In genomic region chr19:43619262-43620060, GRCh38 we compare ENCODE assay signal across 8 cellular contexts. TPM values are rescaled to one million over a fixed set of nuclear protein-coding genes. Genes with fewer than 3 reads are reported as not detected.
DNase-seq lines count a peak whose midpoint lies in the region; ATAC-seq lines count a peak whose summit lies in the region.

A gene with protein sequence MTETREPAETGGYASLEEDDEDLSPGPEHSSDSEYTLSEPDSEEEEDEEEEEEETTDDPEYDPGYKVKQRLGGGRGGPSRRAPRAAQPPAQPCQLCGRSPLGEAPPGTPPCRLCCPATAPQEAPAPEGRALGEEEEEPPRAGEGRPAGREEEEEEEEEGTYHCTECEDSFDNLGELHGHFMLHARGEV (minus strand): TSS chr19:43619629. CDS start chr19:43614304, 5,325 bp downstream.

- H2AK5ac ChIP-seq in mesendoderm (ENCODE audit: low read length) = no peak within 1 kb of the TSS

- H3K4me1 ChIP-seq in endocrine pancreas (ENCODE audit: control insufficient read depth, insufficient read depth, low read length) (no peaks in the 10 kb centered on the region), mesendoderm (ENCODE audit: control insufficient read depth, low read depth, low read length) (no peaks in the 10 kb centered on the region)

- DNase-seq in COLO829 (ENCODE audit: low spot score) = peak; percentile 96
- DNase-seq in HS-5 (ENCODE audit: low read depth) = peak; percentile 10
- DNase-seq in NOMO-1 treated with dmso at 0.1 percent for 144 hours (lab: John Stamatoyannopoulos, UW; ENCODE audit: unreplicated experiment) = peak; percentile 67
- peak; percentile 54 for DNase-seq in activated CD8-positive, alpha-beta memory T cell treated with anti-CD3 and anti-CD28 coated beads, Interleukin-2, amount 50 U/mL, for 1 hour (ENCODE audit: extremely low read depth)
- peak; percentile 98 for DNase-seq in mesendoderm
- peak; percentile 82 for DNase-seq in stimulated activated CD8-positive, alpha-beta memory T cell treated with anti-CD3 and anti-CD28 coated beads, Interleukin-12 subunit alpha, Interleukin-12 subunit beta, amount 100 ng/mL, for 4 hours (ENCODE audit: low read depth)

- H4K8ac ChIP-seq in mesendoderm (ENCODE audit: low read depth, low read length) = no peak within 1 kb of the TSS

- peak within 1 kb of the TSS; percentile 44 for H3K4me2 ChIP-seq in mesendoderm (ENCODE audit: low read length)

- H3K36me3 ChIP-seq in endocrine pancreas (ENCODE audit: control insufficient read depth, insufficient read depth, low read length) (no peaks in the 10 kb centered on the region), mesendoderm (ENCODE audit: control insufficient read depth, insufficient read depth, low read length) (no peaks in the 10 kb centered on the region)

- no peak within 1 kb of the TSS for H4K5ac ChIP-seq in mesendoderm (ENCODE audit: low read length)

- H3K23ac ChIP-seq in mesendoderm (ENCODE audit: low read length) = peak within 1 kb of the TSS; percentile 54

- peak within 1 kb of the TSS; percentile 77 for H3K18ac ChIP-seq in mesendoderm (ENCODE audit: low read length)

- no CpG with 5 or more reads among the region's 81 CpGs for WGBS in mesendoderm (ENCODE audit: extremely low coverage, insufficient coverage, low lambda C conversion rate)

- peak within 1 kb of the TSS; percentile 70 for H3K4me3 ChIP-seq in endocrine pancreas (ENCODE audit: control insufficient read depth, insufficient read depth, low read length)
- H3K4me3 ChIP-seq in mesendoderm (ENCODE audit: low read length) = peak within 1 kb of the TSS; percentile 18

- no peak within 1 kb of the TSS for H2BK120ac ChIP-seq in mesendoderm (ENCODE audit: low read depth, low read length)

- H2BK15ac ChIP-seq in mesendoderm (replicated peaks; ENCODE audit: low read depth) = no peak within 1 kb of the TSS

- H2BK5ac ChIP-seq in mesendoderm (ENCODE audit: low read length) = peak within 1 kb of the TSS; percentile 16

- H3K56ac ChIP-seq in mesendoderm (ENCODE audit: low read length) = peak within 1 kb of the TSS; percentile 78

- no peaks in the 10 kb centered on the region for H3K9me3 ChIP-seq in endocrine pancreas (ENCODE audit: control insufficient read depth, low read length)

- H3K79me1 ChIP-seq in mesendoderm (ENCODE audit: low read length) = peaks cover 1% of the 10 kb centered on the region

- peak within 1 kb of the TSS; percentile 66 for H3K4ac ChIP-seq in mesendoderm (ENCODE audit: low read depth, low read length)

- no peaks in the 10 kb centered on the region for H3K79me2 ChIP-seq in mesendoderm (ENCODE audit: control insufficient read depth, insufficient read depth, low read length)

- peak within 1 kb of the TSS; percentile 85 for H3K27ac ChIP-seq in mesendoderm (ENCODE audit: low read depth, low read length)

- H3K9ac ChIP-seq in endocrine pancreas (ENCODE audit: control insufficient read depth, insufficient read depth, low read length) = peak within 1 kb of the TSS; percentile 95
- H3K9ac ChIP-seq in mesendoderm (ENCODE audit: low read length) = peak within 1 kb of the TSS; percentile 71

- H3K27me3 ChIP-seq in endocrine pancreas (ENCODE audit: control insufficient read depth, insufficient read depth, low read length) = no peaks in the 10 kb centered on the region
- H3K27me3 ChIP-seq in mesendoderm (ENCODE audit: insufficient read depth, low read length, poor library complexity) = no peaks in the 10 kb centered on the region

- ATAC-seq in GM19468 (IDR thresholded peaks at IDR 0.05; ENCODE audit: extremely low read depth, unreplicated experiment) = peak; percentile 77

RNA-seq across cellular contexts. Expression of the gene that starts here (rescaled TPM):
- 8.1 TPM for polyA plus RNA-seq in mesendoderm (2013, experiment 1 of 2)
- polyA plus RNA-seq in mesendoderm (2013, experiment 2 of 2) = 8.6 TPM

Comparison
In these comparisons a context has a peak if more than half of its experiments do, and no peak if none do; other contexts are left out.
1. Peak in every context shown above with its lines: DNase-seq, ATAC-seq, H3K4me3 ChIP-seq and H3K27ac ChIP-seq.
2. DNase-seq: peak in every context shown above with its lines; median percentile 98 in mesendoderm; 96 in COLO829; 82 in stimulated activated CD8-positive, alpha-beta memory T cell treated with anti-CD3 and anti-CD28 coated beads, Interleukin-12 subunit alpha, Interleukin-12 subunit beta, amount 100 ng/mL, for 4 hours; 67 in NOMO-1 treated with dmso at 0.1 percent for 144 hours; 54 in activated CD8-positive, alpha-beta memory T cell treated with anti-CD3 and anti-CD28 coated beads, Interleukin-2, amount 50 U/mL, for 1 hour; 10 in HS-5.